ENCODE assay signal across 24 cellular contexts in genomic region chr5:4440536-4440935, GRCh38.
"Had no signal": no experiment of that assay in that cellular context is flagged by ENCODE, and none has a peak within 500 bp of the region (broad histone marks: within the 10 kb centered on the region; RNA-seq: fewer than 3 reads in every experiment).

No MANE protein-coding gene starts in this region.

- FAIRE-seq: colon, endothelial cell of umbilical vein, frontal cortex, islet of Langerhans, keratinocyte had no signal

- H3K9me3 ChIP-seq: esophagus muscularis mucosa, gastroesophageal sphincter, lower lobe of right lung had no signal

- H3K27me3 ChIP-seq: esophagus muscularis mucosa, foreskin keratinocyte, gastroesophageal sphincter, heart right ventricle, left lung had no signal

- DNase-seq: dermis blood vessel endothelial cell; dorsolateral prefrontal cortex; effector CD4-positive, alpha-beta T cell; effector memory CD4-positive, alpha-beta T cell; foreskin keratinocyte; glutamatergic neuron; head of caudate nucleus; heart right ventricle; hippocampal formation; left cardiac atrium; left lung; left ventricle myocardium superior; lower lobe of right lung; mesenchymal stem cell; midbrain; naive thymus-derived CD4-positive, alpha-beta T cell had no signal

- H3K4me1 ChIP-seq: esophagus muscularis mucosa, foreskin keratinocyte, gastroesophageal sphincter, heart right ventricle, left lung, lower lobe of right lung had no signal

- H3K27ac ChIP-seq: coronary artery, dorsolateral prefrontal cortex, esophagus muscularis mucosa, foreskin keratinocyte, gastroesophageal sphincter, heart right ventricle, left lung, lower lobe of right lung had no signal

- ATAC-seq: foreskin keratinocyte; gastroesophageal sphincter; heart right ventricle; left cardiac atrium; left lung; left ventricle myocardium superior; lower lobe of right lung; naive thymus-derived CD4-positive, alpha-beta T cell had no signal

- H3K36me3 ChIP-seq: esophagus muscularis mucosa, gastroesophageal sphincter, heart right ventricle, left lung, lower lobe of right lung had no signal

- H3K4me3 ChIP-seq: coronary artery, dorsolateral prefrontal cortex, esophagus muscularis mucosa, gastroesophageal sphincter, heart right ventricle, left lung, lower lobe of right lung had no signal
